In the genomic region with DNA sequence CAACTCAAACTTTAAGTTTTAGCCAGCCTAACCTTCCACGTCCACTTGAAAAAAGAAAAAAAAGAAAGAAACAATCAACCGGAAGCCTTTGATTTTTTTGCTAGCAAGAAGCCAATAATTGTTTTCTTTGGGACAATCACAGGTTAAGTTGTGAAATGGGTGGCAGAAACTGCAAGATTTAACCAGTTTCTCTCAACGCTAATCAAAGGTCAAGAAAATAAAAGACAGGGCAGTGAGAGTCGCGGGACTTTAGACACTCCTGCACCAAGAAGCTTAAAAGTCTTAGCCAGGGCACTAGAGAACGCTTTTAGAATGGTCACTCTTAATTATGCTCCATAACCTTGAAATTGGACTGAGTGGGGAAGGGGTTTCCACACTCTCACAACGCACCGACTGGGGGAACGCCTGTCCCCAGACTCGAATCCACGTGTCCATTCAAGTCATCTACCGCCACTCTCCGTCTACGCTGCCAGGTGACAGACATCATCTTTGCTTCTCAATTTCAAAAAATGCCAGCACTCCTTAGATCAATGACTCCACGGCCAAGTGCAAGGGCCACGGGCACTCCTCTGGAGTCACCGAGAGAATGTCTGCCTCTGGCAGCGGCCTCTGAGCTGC, we compare ENCODE assay signal across 8 cellular contexts. TPM values are rescaled to one million over a fixed set of nuclear protein-coding genes. Genes with fewer than 3 reads are reported as not detected.
DNase-seq lines count a peak whose midpoint lies in the region; ATAC-seq and TF ChIP-seq lines count a peak whose summit lies in the region.

No MANE protein-coding gene starts in this region.

- H3K4me1 Mint-ChIP-seq in activated T-cell treated with anti-CD3 and anti-CD28 coated beads, Interleukin-2, amount 50 U/mL, for 72 hours (ENCODE audit: low read depth) = peaks cover 43% of the 10 kb centered on the region

- peaks cover 33 to 63% (median 55%) of the 10 kb centered on the region in 10 experiments for H3K4me1 ChIP-seq in BLaER1 treated with 17β-estradiol and CSF1 and Interleukin-3, amounts not matched to agents 10 nM and 100 nM
- peaks cover 7% of the 10 kb centered on the region for H3K4me1 ChIP-seq in hepatocyte (ENCODE audit: insufficient read depth)

- H3K9me2 ChIP-seq in hepatocyte (replicated peaks; ENCODE audit: insufficient read depth) = no peaks in the 10 kb centered on the region

- DNase-seq in HL-60 (ENCODE audit: low read depth in 1 of 2, low spot score in 1 of 2) (peak in 1 of 2 experiments; percentile 23), hepatocyte (ENCODE audit: low spot score) (no peak), DMS153 (lab: John Stamatoyannopoulos, UW) (no peak), NCI-H128 (lab: John Stamatoyannopoulos, UW; ENCODE audit: unreplicated experiment) (no peak)
- DNase-seq in activated T-cell treated with anti-CD3 and anti-CD28 coated beads, Interleukin-2, amount 50 U/mL, for 72 hours = peak in 1 of 2 donors; percentile 23
- peak; percentile 23 for DNase-seq in stimulated activated CD4-positive, alpha-beta T cell treated with anti-CD3 and anti-CD28 coated beads, Interleukin-4, amount 100 ng/mL, for 1 hour

- H3K36me3 Mint-ChIP-seq in activated T-cell treated with anti-CD3 and anti-CD28 coated beads, Interleukin-2, amount 50 U/mL, for 72 hours (ENCODE audit: insufficient read depth in 2 of 2) = peaks cover 1 to 2% of the 10 kb centered on the region in 2 donors

- peak overlapping the region; percentile 78 to 100 (median 90) for H3K4me3 ChIP-seq in BLaER1 treated with 17β-estradiol and CSF1 and Interleukin-3, amounts not matched to agents 10 nM and 100 nM
- peak overlapping the region; percentile 59 for H3K4me3 ChIP-seq in HL-60 (replicated peaks; ENCODE audit: insufficient read depth, low read length)
- H3K4me3 ChIP-seq in hepatocyte = peak overlapping the region; percentile 82

- peak overlapping the region; percentile 66 for H2AFZ ChIP-seq in hepatocyte

- no peaks in the 10 kb centered on the region for H3K9me3 ChIP-seq in BLaER1 treated with 17β-estradiol and CSF1 and Interleukin-3, amounts not matched to agents 10 nM and 100 nM (replicated peaks in 1 of 11)
- no peaks in the 10 kb centered on the region for H3K9me3 ChIP-seq in hepatocyte (ENCODE audit: low read depth)

- peaks cover 53% of the 10 kb centered on the region for H3K79me2 ChIP-seq in hepatocyte

- H3K27ac Mint-ChIP-seq in activated T-cell treated with anti-CD3 and anti-CD28 coated beads, Interleukin-2, amount 50 U/mL, for 72 hours = peak overlapping the region; percentile 96

- H4K20me1 ChIP-seq in BLaER1 treated with 17β-estradiol and CSF1 and Interleukin-3, amounts not matched to agents 10 nM and 100 nM = peaks cover 57 to 59% (median 58%) of the 10 kb centered on the region in 11 experiments
- peaks cover 21% of the 10 kb centered on the region for H4K20me1 ChIP-seq in hepatocyte (ENCODE audit: insufficient read depth, poor library complexity, severe bottlenecking)

- H3K4me3 Mint-ChIP-seq in activated T-cell treated with anti-CD3 and anti-CD28 coated beads, Interleukin-2, amount 50 U/mL, for 72 hours = peak overlapping the region; percentile 87 to 99

- peaks cover 0 to 26% (median 14%) of the 10 kb centered on the region in 11 experiments; a peak in 14 of 22 replicates for H3K27me3 ChIP-seq in BLaER1 treated with 17β-estradiol and CSF1 and Interleukin-3, amounts not matched to agents 10 nM and 100 nM
- no peaks in the 10 kb centered on the region for H3K27me3 ChIP-seq in HL-60 (ENCODE audit: insufficient read depth, poor library complexity, severe bottlenecking)
- peaks cover 12% of the 10 kb centered on the region for H3K27me3 ChIP-seq in hepatocyte

- H3K27ac ChIP-seq in BLaER1 treated with 17β-estradiol and CSF1 and Interleukin-3, amounts not matched to agents 10 nM and 100 nM = peak overlapping the region; percentile 91 to 99 (median 97)
- H3K27ac ChIP-seq in HL-60 (replicated peaks) = peak overlapping the region; percentile 55
- peak overlapping the region; percentile 4 for H3K27ac ChIP-seq in hepatocyte

- peaks cover 5 to 54% (median 36%) of the 10 kb centered on the region in 11 experiments; a peak in 19 of 22 replicates for H3K36me3 ChIP-seq in BLaER1 treated with 17β-estradiol and CSF1 and Interleukin-3, amounts not matched to agents 10 nM and 100 nM
- H3K36me3 ChIP-seq in hepatocyte (replicated peaks; ENCODE audit: insufficient read depth, low read depth) = no peaks in the 10 kb centered on the region

- no peak for TF ChIP-seq CTCF in HL-60 (IDR thresholded peaks at IDR 0.05; ENCODE audit: insufficient read depth, low read length)
- TF ChIP-seq CTCF in hepatocyte (IDR thresholded peaks at IDR 0.05; ENCODE audit: poor library complexity) = no peak

- H3K27me3 Mint-ChIP-seq in activated T-cell treated with anti-CD3 and anti-CD28 coated beads, Interleukin-2, amount 50 U/mL, for 72 hours (ENCODE audit: low read depth) = no peaks in the 10 kb centered on the region

- peak overlapping the region; percentile 86 to 99 (median 90) for H3K4me2 ChIP-seq in BLaER1 treated with 17β-estradiol and CSF1 and Interleukin-3, amounts not matched to agents 10 nM and 100 nM
- peak overlapping the region; percentile 100 for H3K4me2 ChIP-seq in hepatocyte

- ATAC-seq in GM19452 (IDR thresholded peaks at IDR 0.05; ENCODE audit: unreplicated experiment) = peak; percentile 11
- peak in 1 of 2 donors; percentile 10 for ATAC-seq in activated T-cell treated with anti-CD3 and anti-CD28 coated beads, Interleukin-2, amount 50 U/mL, for 72 hours (replicated peaks in 1 of 2)

- WGBS in hepatocyte (ENCODE audit: low lambda C conversion rate, missing lambda C conversion rate) = 23% methylated on average over 18 of the region's 18 CpGs

- no peaks in the 10 kb centered on the region for H3K9me3 Mint-ChIP-seq in activated T-cell treated with anti-CD3 and anti-CD28 coated beads, Interleukin-2, amount 50 U/mL, for 72 hours

- H3K9ac ChIP-seq in BLaER1 treated with 17β-estradiol and CSF1 and Interleukin-3, amounts not matched to agents 10 nM and 100 nM = peak overlapping the region; percentile 97 to 100 (median 98)

RNA-seq across cellular contexts. Expression of a gene that starts 0.9 kb away (rescaled TPM):
- 10 to 100 TPM; 31.3 to 39.5 TPM for total RNA-seq in activated T-cell treated with anti-CD3 and anti-CD28 coated beads, Interleukin-2, amount 50 U/mL, for 72 hours
- 168 and 264 TPM in 2 replicates for total RNA-seq in hepatocyte
- 114 and 121 TPM in 2 replicates for polyA plus RNA-seq in hepatocyte

Comparison
In these comparisons a context has a peak if more than half of its experiments do, and no peak if none do; other contexts are left out.
1. H3K27ac ChIP-seq: peak in every context shown above with its lines; median percentile 97 in BLaER1 treated with 17β-estradiol and CSF1 and Interleukin-3, amounts not matched to agents 10 nM and 100 nM; 55 in HL-60; 4 in hepatocyte.